8 cellular contexts compared by ENCODE assay signal in the genomic region with DNA sequence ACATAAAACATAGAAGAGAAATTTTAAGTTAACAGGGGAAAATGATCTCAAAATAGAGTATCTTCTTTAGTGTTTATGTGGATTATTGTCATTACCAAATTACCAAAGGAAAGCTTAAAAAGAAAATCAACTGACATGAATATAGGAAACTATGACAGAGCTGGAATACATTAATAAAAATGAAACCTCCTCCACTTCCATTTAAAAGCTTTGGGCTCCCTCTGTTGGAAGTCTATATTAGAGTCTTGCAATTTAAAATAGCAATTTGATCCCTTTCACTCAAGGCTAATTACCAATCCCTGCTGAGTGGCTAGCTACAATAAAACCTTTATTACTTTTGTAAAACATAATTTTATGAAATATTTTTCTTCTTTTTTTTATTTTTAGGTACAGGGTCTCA.
DNase-seq lines count a peak whose midpoint lies in the region; ATAC-seq and TF ChIP-seq lines count a peak whose summit lies in the region.

No MANE protein-coding gene starts in this region.

- intact Hi-C loops in colonic mucosa (cut with DNase I) = loop anchor here (5.0 to 10.0 kb wide), 4 partner anchors 157 to 490 kb away; no protein-coding TSS in a partner anchor

- CTCF ChIA-PET in BJ (lab: Yijun Ruan, JAX) = interaction anchor here (0.6 to 1.5 kb wide), 6 partner anchors 16 to 1117 kb away, joined by 3 read pairs; no protein-coding TSS in a partner anchor

- peak; percentile 6 for DNase-seq in BJ (ENCODE audit: low read depth)
- DNase-seq in HCEC 1CT = peak; percentile 69
- peak; percentile 28 for DNase-seq in NCI-H748 treated with DMSO at 0.1 percent for 48 hours (lab: John Stamatoyannopoulos, UW)
- no peak for DNase-seq in colonic mucosa
- peak; percentile 54 for DNase-seq in myocyte (ENCODE audit: low read depth)
- no peak for DNase-seq in iPS-NIHi7 (ENCODE audit: extremely low spot score)

- no peak overlapping the region for H3K9ac ChIP-seq in colonic mucosa (ENCODE audit: low read depth in 2 of 2, low read length in 2 of 2)

- TF ChIP-seq CTCF in BJ (IDR thresholded peaks at IDR 0.05; ENCODE audit: insufficient read depth, low read depth, low read length) (peak; percentile 37), colonic mucosa (IDR thresholded peaks at IDR 0.05) (peak; percentile 46)

- H3K27me3 ChIP-seq in BJ (ENCODE audit: control insufficient read depth, insufficient read depth, low read length) (no peaks in the 10 kb centered on the region), colonic mucosa (no peaks in the 10 kb centered on the region)

- H3K4me1 ChIP-seq in colonic mucosa = no peaks in the 10 kb centered on the region

- ATAC-seq in GM21423 (IDR thresholded peaks at IDR 0.05; ENCODE audit: unreplicated experiment) (no peak), HG03354 (IDR thresholded peaks at IDR 0.05; ENCODE audit: poor library complexity, severe bottlenecking, unreplicated experiment) (no peak)

- H3K9me3 ChIP-seq in colonic mucosa = no peaks in the 10 kb centered on the region

- POLR2A ChIA-PET in BJ (lab: Charles Lee) = no interaction called here

- H3K27ac ChIP-seq in colonic mucosa = no peak overlapping the region

- H3K36me3 ChIP-seq in BJ (ENCODE audit: control insufficient read depth, insufficient read depth, low read length) (no peaks in the 10 kb centered on the region), colonic mucosa (no peaks in the 10 kb centered on the region)

- H3K4me3 ChIP-seq in BJ (ENCODE audit: low read depth, low read length) (no peak overlapping the region), colonic mucosa (no peak overlapping the region)

Comparison
In these comparisons a context has a peak if more than half of its experiments do, and no peak if none do; other contexts are left out.
1. DNase-seq: peak in BJ (single experiment), HCEC 1CT (single experiment), NCI-H748 treated with DMSO at 0.1 percent for 48 hours (single experiment) and myocyte (single experiment); none in colonic mucosa (single experiment) and iPS-NIHi7 (single experiment).